Comparison of ENCODE assay signal across 8 cellular contexts in the genomic region with DNA sequence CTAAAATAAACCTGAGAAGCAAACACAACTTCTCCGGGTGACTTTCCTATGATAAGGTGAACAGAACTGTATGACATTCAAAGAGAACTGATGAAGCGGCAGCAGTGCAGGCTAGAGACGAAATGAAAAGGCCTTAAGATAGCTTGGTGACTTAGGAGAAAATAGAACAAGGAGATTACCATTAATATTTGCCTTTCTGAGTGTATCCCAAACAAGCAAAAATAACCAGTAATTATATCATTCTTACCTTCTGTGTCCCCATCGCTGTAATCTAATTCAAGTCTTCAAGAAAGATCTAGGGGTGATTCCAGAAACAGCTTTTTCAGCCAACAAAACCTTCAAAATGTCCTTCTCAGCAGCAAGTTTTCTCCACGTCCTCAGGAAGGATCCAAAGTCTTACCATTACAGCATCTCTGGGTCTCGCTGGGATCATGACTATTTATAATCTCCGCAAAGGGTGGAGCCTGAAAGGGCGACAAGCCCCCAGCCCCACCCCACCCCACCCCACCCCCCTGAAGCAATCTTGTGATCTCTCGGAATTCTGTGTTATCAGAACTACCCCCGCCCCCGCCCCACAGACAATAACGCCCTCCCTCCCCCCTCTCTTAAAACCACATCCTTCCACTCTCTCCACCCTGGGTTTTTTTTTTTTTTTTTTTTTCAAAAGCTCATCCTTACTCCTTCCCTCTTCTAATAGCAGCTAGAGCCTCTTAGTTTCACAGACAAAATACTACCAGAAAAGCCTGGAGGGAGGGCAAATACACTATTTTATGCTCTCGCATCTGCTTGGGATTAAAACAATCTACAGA. TPM values are rescaled to one million over a fixed set of nuclear protein-coding genes. Genes with fewer than 3 reads are reported as not detected.
A peak's percentile ranks its signal among the peaks of the same experiment; 100 is the strongest.
DNase-seq lines count a peak whose midpoint lies in the region; ATAC-seq, FAIRE-seq and TF ChIP-seq lines count a peak whose summit lies in the region.

Gene SLC2A3 (minus strand): TSS at position 415 of the 809 bp plus-strand sequence. CDS start 153 bp downstream, at position 262.

- intact Hi-C loops in kidney (cut with DNase I): loop anchor here (10.0 kb wide), 1 partner anchor 59 kb away; no protein-coding TSS in a partner anchor

- peak within 1 kb of the TSS; percentile 93 for H3K4me3 ChIP-seq in NB4 (ENCODE audit: low read depth, low read length)
- peak within 1 kb of the TSS; percentile 75 to 84 for H3K4me3 ChIP-seq in kidney (ENCODE audit: low read length in 2 of 2)

- no peaks in the 10 kb centered on the region for H3K9me3 ChIP-seq in kidney (ENCODE audit: control insufficient read depth in 1 of 2, low read length in 2 of 2)

- TF ChIP-seq CTCF in NB4 (IDR thresholded peaks at IDR 0.05; ENCODE audit: low read depth, low read length) (no peak), kidney (IDR thresholded peaks at IDR 0.05; ENCODE audit: borderline replicate concordance, extremely low read depth, insufficient read depth) (no peak)

- no peak for FAIRE-seq in kidney (lab: Jason Lieb, UNC)

- peaks cover 0 to 12% of the 10 kb centered on the region in 2 donors for H3K36me3 ChIP-seq in kidney (ENCODE audit: control insufficient read depth in 1 of 2, insufficient read depth in 2 of 2, low read length in 2 of 2)

- ATAC-seq in GM19351 (IDR thresholded peaks at IDR 0.05; ENCODE audit: unreplicated experiment): peak; percentile 40
- ATAC-seq in HG03521 (IDR thresholded peaks at IDR 0.05; ENCODE audit: unreplicated experiment): no peak

- H3K27ac ChIP-seq in kidney (ENCODE audit: low read depth in 2 of 2, low read length in 2 of 2): peak within 1 kb of the TSS; percentile 75 to 92

- DNase-seq in AG08395 (ENCODE audit: low spot score) (peak; percentile 94), NB4 (ENCODE audit: low read depth) (peak; percentile 92), cerebellum (ENCODE audit: low spot score) (peak; percentile 87), kidney (no peak)
- peak; percentile 76 for DNase-seq in activated CD4-positive, alpha-beta T cell treated with anti-CD3 and anti-CD28 coated beads for 1 hour
- peak; percentile 56 for DNase-seq in stimulated activated CD4-positive, alpha-beta T cell treated with anti-CD3 and anti-CD28 coated beads, Interleukin-12 subunit alpha, Interleukin-12 subunit beta, amount 100 ng/mL, for 4 hours

- peak; percentile 93 for TF ChIP-seq POLR2A in NB4 (IDR thresholded peaks at IDR 0.05; ENCODE audit: extremely low read depth, insufficient read length)

- no peaks in the 10 kb centered on the region for H3K4me1 ChIP-seq in kidney (ENCODE audit: control insufficient read depth in 1 of 2, insufficient read depth in 1 of 2, low read depth in 1 of 2, low read length in 2 of 2)

- H3K9ac ChIP-seq in kidney (ENCODE audit: low read length in 2 of 2): peak within 1 kb of the TSS; percentile 63 to 79

RNA-seq across cellular contexts. Expression of gene SLC2A3, which starts in this region (rescaled TPM):
- total RNA-seq in cerebellum (69.8 TPM), kidney (40.4 TPM)
- polyA plus RNA-seq in kidney (ENCODE audit: insufficient read depth, low read depth, low replicate concordance): 12.1 TPM
